9 cellular contexts compared by ENCODE assay signal in the genomic region with DNA sequence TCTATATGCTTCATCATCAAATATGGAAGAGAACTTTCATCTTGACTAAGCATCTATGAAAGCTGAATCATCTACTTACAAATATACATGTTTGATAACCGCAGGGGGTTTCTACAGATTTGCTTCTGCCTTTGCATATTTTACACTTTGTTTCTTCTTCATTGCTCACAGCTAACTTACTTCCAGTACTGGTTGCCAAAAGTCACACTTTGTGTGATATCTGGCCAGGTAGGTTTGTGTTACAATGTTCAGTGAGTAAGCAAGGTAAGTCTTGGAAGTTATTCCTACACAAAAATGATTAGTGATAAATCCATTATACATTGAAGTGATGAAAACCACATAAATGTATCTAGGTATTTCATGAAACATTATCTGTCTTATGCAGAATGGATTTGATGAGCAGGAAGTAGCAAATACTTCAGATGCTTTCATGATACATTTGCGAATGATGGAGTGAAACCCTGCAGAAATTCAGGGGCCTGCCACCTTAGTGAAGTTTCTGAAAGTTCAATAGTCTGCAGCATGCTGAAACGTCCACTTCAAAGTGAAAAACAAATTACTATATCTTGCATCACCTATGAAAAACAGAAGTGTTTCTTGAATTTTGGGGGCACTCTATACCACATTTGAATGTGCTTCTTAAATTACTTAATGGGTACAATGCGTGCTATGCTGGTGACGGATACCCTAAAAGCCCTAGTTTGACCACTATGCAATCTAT.
DNase-seq lines count a peak whose midpoint lies in the region; ATAC-seq and TF ChIP-seq lines count a peak whose summit lies in the region.
"Had no signal": no experiment of that assay in that cellular context is flagged by ENCODE, and none has a peak within 500 bp of the region (broad histone marks: within the 10 kb centered on the region; RNA-seq: fewer than 3 reads in every experiment).

No MANE protein-coding gene starts in this region.

- no peak overlapping the region for H3K4me3 ChIP-seq in trophoblast cell (ENCODE audit: low read depth, low read length)
- H3K4me3 ChIP-seq in right atrium auricular region: no peak overlapping the region
- H3K4me3 ChIP-seq: HAP-1 had no signal

- H3K4me2 ChIP-seq in trophoblast cell (ENCODE audit: low read length): no peak overlapping the region

- ATAC-seq in GM18867 (IDR thresholded peaks at IDR 0.05; ENCODE audit: unreplicated experiment) (peak; percentile 93), GM21381 (IDR thresholded peaks at IDR 0.05; ENCODE audit: unreplicated experiment) (peak; percentile 87), HG03039 (IDR thresholded peaks at IDR 0.05; ENCODE audit: unreplicated experiment) (peak; percentile 86)

- H4K8ac ChIP-seq in trophoblast cell (ENCODE audit: low read depth, low read length): no peak overlapping the region

- H2BK5ac ChIP-seq in trophoblast cell (ENCODE audit: low read depth, low read length, poor library complexity): no peak overlapping the region

- H4K91ac ChIP-seq in trophoblast cell (ENCODE audit: low read depth, low read length): no peak overlapping the region

- no peak overlapping the region for H2AK5ac ChIP-seq in trophoblast cell (ENCODE audit: low read length)

- H4K12ac ChIP-seq in trophoblast cell (ENCODE audit: low read depth, low read length): no peak overlapping the region

- no peak overlapping the region for H2BK12ac ChIP-seq in trophoblast cell (ENCODE audit: low read length)

- no peak overlapping the region for H2BK120ac ChIP-seq in trophoblast cell (ENCODE audit: insufficient read depth, low read length, poor library complexity)

- no peaks in the 10 kb centered on the region for H3K9me3 ChIP-seq in trophoblast cell (ENCODE audit: insufficient read depth, low read depth, low read length)
- no peaks in the 10 kb centered on the region for H3K9me3 ChIP-seq in right atrium auricular region
- H3K9me3 ChIP-seq: HAP-1 had no signal

- DNase-seq in OCI-M1 (lab: John Stamatoyannopoulos, UW): peak; percentile 40
- DNase-seq in GM03348 (ENCODE audit: low spot score): no peak
- no peak for DNase-seq in trophoblast cell
- no peak for DNase-seq in right atrium auricular region (ENCODE audit: low spot score)
- DNase-seq: DMS153 had no signal

- no peak for TF ChIP-seq CTCF in right atrium auricular region (IDR thresholded peaks at IDR 0.05)

- WGBS in trophoblast cell (ENCODE audit: extremely low coverage, insufficient coverage, insufficient read length): no CpG with 5 or more reads among the region's 5 CpGs

- H3K4me1 ChIP-seq in trophoblast cell (ENCODE audit: control insufficient read depth in 1 of 2, insufficient read depth in 2 of 2, low read length in 2 of 2): no peaks in the 10 kb centered on the region
- no peaks in the 10 kb centered on the region for H3K4me1 ChIP-seq in right atrium auricular region
- H3K4me1 ChIP-seq: HAP-1 had no signal

- H3K36me3 ChIP-seq in trophoblast cell (ENCODE audit: control insufficient read depth in 1 of 2, insufficient read depth in 2 of 2, low read length in 2 of 2) (no peaks in the 10 kb centered on the region), right atrium auricular region (no peaks in the 10 kb centered on the region)
- H3K36me3 ChIP-seq: HAP-1 had no signal

- no peak overlapping the region for H2AFZ ChIP-seq in trophoblast cell (ENCODE audit: insufficient read depth, low read length, poor library complexity)

- H3K79me1 ChIP-seq in trophoblast cell (ENCODE audit: low read length): no peaks in the 10 kb centered on the region

- H3K27ac ChIP-seq in trophoblast cell (ENCODE audit: low read depth, low read length) (no peak overlapping the region), right atrium auricular region (no peak overlapping the region)

- H3K79me2 ChIP-seq in trophoblast cell (ENCODE audit: control insufficient read depth, insufficient read depth, low read length, poor library complexity): no peaks in the 10 kb centered on the region

- H3K4ac ChIP-seq in trophoblast cell (ENCODE audit: low read depth, low read length): no peak overlapping the region

- no peak overlapping the region for H3K9ac ChIP-seq in trophoblast cell (ENCODE audit: low read length)

- H3K27me3 ChIP-seq in trophoblast cell (ENCODE audit: insufficient read depth, low read length) (no peaks in the 10 kb centered on the region), right atrium auricular region (no peaks in the 10 kb centered on the region)

- H3K18ac ChIP-seq in trophoblast cell (ENCODE audit: low read length): no peak overlapping the region

- H3K14ac ChIP-seq in trophoblast cell (ENCODE audit: low read length): no peak overlapping the region

- no peak overlapping the region for H3K23ac ChIP-seq in trophoblast cell (ENCODE audit: low read length)
